ENCODE assay signal across 20 cellular contexts in the genomic region with DNA sequence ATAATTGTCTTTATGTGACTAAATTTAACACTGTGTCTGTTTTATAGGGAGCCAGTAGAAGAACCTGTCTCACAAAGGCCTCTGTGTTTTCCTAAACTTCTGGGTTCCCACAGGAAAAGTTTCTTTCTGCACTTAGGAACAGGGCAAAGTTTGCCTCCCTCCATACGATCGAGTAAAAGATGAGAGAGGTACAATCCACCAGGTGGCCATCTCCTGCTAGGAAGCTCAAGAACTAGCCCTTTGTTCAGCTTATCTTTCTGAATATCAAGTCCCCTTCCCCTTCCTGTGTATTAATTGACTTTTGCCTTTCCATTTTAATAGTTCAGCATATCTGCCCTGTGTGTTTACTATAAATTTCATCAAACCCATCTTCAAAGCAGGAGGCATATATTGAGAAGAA. TPM values are rescaled to one million over a fixed set of nuclear protein-coding genes. Genes with fewer than 3 reads are reported as not detected.
DNase-seq lines count a peak whose midpoint lies in the region; ATAC-seq and TF ChIP-seq lines count a peak whose summit lies in the region.
"Had no signal": no experiment of that assay in that cellular context is flagged by ENCODE, and none has a peak within 500 bp of the region (broad histone marks: within the 10 kb centered on the region; RNA-seq: fewer than 3 reads in every experiment).

No MANE protein-coding gene starts in this region.

- H3K4me1 ChIP-seq in GM23338 (ENCODE audit: insufficient read depth): no peaks in the 10 kb centered on the region

- H3F3A ChIP-seq in GM23338 (replicated peaks; ENCODE audit: low read depth): no peaks in the 10 kb centered on the region

- H2AFZ ChIP-seq in GM23338: no peak overlapping the region

- H3K4me3 ChIP-seq in GM23338: no peak overlapping the region
- H3K4me3 ChIP-seq in epithelial cell of proximal tubule (ENCODE audit: low read depth, low read length): no peak overlapping the region
- H3K4me3 ChIP-seq: K562 had no signal

- no peaks in the 10 kb centered on the region for H3K79me2 ChIP-seq in GM23338 (replicated peaks; ENCODE audit: insufficient read depth)

- H3K9me3 Mint-ChIP-seq in GM23338: no peaks in the 10 kb centered on the region
- 0 out of 2 replicates have a peak, but pooled peaks cover 3% of the 10 kb centered on the region for H3K9me3 Mint-ChIP-seq in WTC11
- H3K9me3 Mint-ChIP-seq: CD8-positive, alpha-beta T cell had no signal

- no peaks in the 10 kb centered on the region for H3K36me3 Mint-ChIP-seq in GM23338 (ENCODE audit: low read depth)
- no peaks in the 10 kb centered on the region for H3K36me3 Mint-ChIP-seq in WTC11
- H3K36me3 Mint-ChIP-seq: CD8-positive, alpha-beta T cell had no signal

- ATAC-seq in GM23338 (no peak; the same call in 2 of the 3 replicates), WTC11 (peak; percentile 35; the same call in 1 of the 2 replicates), GM18867 (IDR thresholded peaks at IDR 0.05; ENCODE audit: unreplicated experiment) (no peak)
- ATAC-seq: CD8-positive, alpha-beta T cell; HepG2; K562 had no signal

- H3K4me1 Mint-ChIP-seq in GM23338 (peaks cover 12% of the 10 kb centered on the region), WTC11 (peaks cover 21% of the 10 kb centered on the region)

- no peak overlapping the region for H3K4me2 ChIP-seq in GM23338

- no peaks in the 10 kb centered on the region for H3K36me3 ChIP-seq in GM23338 (ENCODE audit: insufficient read depth)

- POLR2A ChIA-PET in WTC11 (lab: Charles Lee): interaction anchor here (0.5 kb wide), 1 partner anchor 403 kb away, joined by 9 read pairs; no protein-coding TSS in a partner anchor

- H3K9me2 ChIP-seq in GM23338 (ENCODE audit: insufficient read depth): no peaks in the 10 kb centered on the region

- no peaks in the 10 kb centered on the region for H4K20me1 ChIP-seq in GM23338 (replicated peaks; ENCODE audit: insufficient read depth)

- TF ChIP-seq CTCF in GM23338 (conservative IDR thresholded peaks at IDR 0.05; ENCODE audit: low read depth in 2 of 2) (peak; percentile 7 to 38; a peak in 2 of 4 replicates), WTC11 (IDR thresholded peaks at IDR 0.05) (no peak), epithelial cell of proximal tubule (conservative IDR thresholded peaks at IDR 0.05; ENCODE audit: low read depth, low read length) (peak; percentile 15)

- H3K27me3 Mint-ChIP-seq in GM23338 (ENCODE audit: insufficient read depth, low read depth, poor library complexity): peaks cover 4% of the 10 kb centered on the region
- no peaks in the 10 kb centered on the region; the same call in 1 of the 2 replicates for H3K27me3 Mint-ChIP-seq in WTC11 (ENCODE audit: low read depth)

- H3K27me3 ChIP-seq in GM23338 (ENCODE audit: insufficient read depth): no peaks in the 10 kb centered on the region

- H3K27ac Mint-ChIP-seq in GM23338: no peak overlapping the region
- H3K27ac Mint-ChIP-seq in WTC11: no peak overlapping the region
- H3K27ac Mint-ChIP-seq: CD8-positive, alpha-beta T cell had no signal

- DNase-seq in GM23338 (ENCODE audit: low spot score) (peak; percentile 27), NCI-H146 (lab: John Stamatoyannopoulos, UW) (peak; percentile 22), WTC11 (ENCODE audit: low spot score) (no peak), epithelial cell of proximal tubule (ENCODE audit: low read depth) (no peak), inferior parietal cortex (ENCODE audit: extremely low spot score) (no peak), retina (no peak), pons (ENCODE audit: low spot score) (no peak)
- DNase-seq: AML-193; C1 segment of cervical spinal cord; CD8-positive, alpha-beta T cell; NCI-H1092 treated with DMSO at 0.1 percent for 48 hours; NCI-H1436 treated with DMSO at 0.1 percent for 48 hours; NCI-H2029 treated with DMSO at 0.1 percent for 48 hours; NCI-H2171; NCI-H524 treated with DMSO at 0.1 percent for 48 hours; Right ventricle myocardium superior had no signal

- H3K4me3 Mint-ChIP-seq in GM23338 (no peak overlapping the region), WTC11 (no peak overlapping the region)
- H3K4me3 Mint-ChIP-seq: CD8-positive, alpha-beta T cell had no signal

- H3K27ac ChIP-seq in GM23338 (ENCODE audit: low read depth): no peak overlapping the region
- H3K27ac ChIP-seq: HL-60 had no signal

- CTCF ChIA-PET in WTC11 (lab: Charles Lee): interaction anchor here (1.0 to 1.9 kb wide), 3 partner anchors 9 to 307 kb away, joined by 3 to 11 read pairs (median 5); no protein-coding TSS in a partner anchor

TF ChIP-seq in GM23338, 12 proteins besides CTCF, POLR2A, EP300 and RAD21 (continues in another document):
- TF ChIP-seq POLR2AphosphoS5 (IDR thresholded peaks at IDR 0.05; ENCODE audit: low read depth) (no peak), ETS1 (IDR thresholded peaks at IDR 0.05) (no peak), CREB1 (CRISPR knock-in tag; IDR thresholded peaks at IDR 0.05; ENCODE audit: low read depth) (no peak), ZNF331 (CRISPR knock-in tag; IDR thresholded peaks at IDR 0.05; ENCODE audit: low read depth) (no peak)

TF ChIP-seq in WTC11, 78 proteins besides CTCF, POLR2A, EP300 and RAD21 (continues in another document):
- TF ChIP-seq ETV6 (CRISPR knock-in tag; IDR thresholded peaks at IDR 0.05) (no peak), SMAD3 (CRISPR knock-in tag; IDR thresholded peaks at IDR 0.05; ENCODE audit: borderline replicate concordance) (no peak), NFYB (CRISPR knock-in tag; conservative IDR thresholded peaks at IDR 0.05; ENCODE audit: low read depth) (no peak), CREB1 (CRISPR knock-in tag; IDR thresholded peaks at IDR 0.05) (no peak), ZNF425 (CRISPR knock-in tag; conservative IDR thresholded peaks at IDR 0.05) (no peak), NFATC4 (CRISPR knock-in tag; IDR thresholded peaks at IDR 0.05) (no peak), SP1 (CRISPR knock-in tag; conservative IDR thresholded peaks at IDR 0.05) (no peak)
- TF ChIP-seq, protein P1, sequence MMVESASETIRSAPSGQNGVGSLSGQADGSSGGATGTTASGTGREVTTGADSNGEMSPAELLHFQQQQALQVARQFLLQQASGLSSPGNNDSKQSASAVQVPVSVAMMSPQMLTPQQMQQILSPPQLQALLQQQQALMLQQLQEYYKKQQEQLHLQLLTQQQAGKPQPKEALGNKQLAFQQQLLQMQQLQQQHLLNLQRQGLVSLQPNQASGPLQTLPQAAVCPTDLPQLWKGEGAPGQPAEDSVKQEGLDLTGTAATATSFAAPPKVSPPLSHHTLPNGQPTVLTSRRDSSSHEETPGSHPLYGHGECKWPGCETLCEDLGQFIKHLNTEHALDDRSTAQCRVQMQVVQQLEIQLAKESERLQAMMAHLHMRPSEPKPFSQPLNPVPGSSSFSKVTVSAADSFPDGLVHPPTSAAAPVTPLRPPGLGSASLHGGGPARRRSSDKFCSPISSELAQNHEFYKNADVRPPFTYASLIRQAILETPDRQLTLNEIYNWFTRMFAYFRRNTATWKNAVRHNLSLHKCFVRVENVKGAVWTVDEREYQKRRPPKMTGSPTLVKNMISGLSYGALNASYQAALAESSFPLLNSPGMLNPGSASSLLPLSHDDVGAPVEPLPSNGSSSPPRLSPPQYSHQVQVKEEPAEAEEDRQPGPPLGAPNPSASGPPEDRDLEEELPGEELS (CRISPR knock-in tag; IDR thresholded peaks at IDR 0.05): no peak

RNA-seq across cellular contexts. Expression of gene CSNK2A3, which starts 18.0 kb away (rescaled TPM):
- 4.1 and 4.8 TPM in 2 replicates for total RNA-seq in GM23338 (2014; rRNA removed; shearing (Covaris generic))
- polyA plus RNA-seq in GM23338 (2016; fragmentation: Nextera tagmentation; extraction: Ambion mirVana): 0.33 and 0.91 TPM in 2 replicates
- 0.96 to 1.4 TPM (median 1.1 TPM) in 3 replicates for total RNA-seq in WTC11 (2021)
- 0.35 and 1.0 TPM in 2 replicates for total RNA-seq in epithelial cell of proximal tubule

Comparison
In these comparisons a context has a peak if more than half of its experiments do, and no peak if none do; other contexts are left out.
1. DNase-seq: peak in GM23338 (single experiment) and NCI-H146 (single experiment); none in WTC11 (single experiment), epithelial cell of proximal tubule (single experiment), inferior parietal cortex (single experiment), retina (single experiment) and pons (single experiment).